In the genomic region with DNA sequence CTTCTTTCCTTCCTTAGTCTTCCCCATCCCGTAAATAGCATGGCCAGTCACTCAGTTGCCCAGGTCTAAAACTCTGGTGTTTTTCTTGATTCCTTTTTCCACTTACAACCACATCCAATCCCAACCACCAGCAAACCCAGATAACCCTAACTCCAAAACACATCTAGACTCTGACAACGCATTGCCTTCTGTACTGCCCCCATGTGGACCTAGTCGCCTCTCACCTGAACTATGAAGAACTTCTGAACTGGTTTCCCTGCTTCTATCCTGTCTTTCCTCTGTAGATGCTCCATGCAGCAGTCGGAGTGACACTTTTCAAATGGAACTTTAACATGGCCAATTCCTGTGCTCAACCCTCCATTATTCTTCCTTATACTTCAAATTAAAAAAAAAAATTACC, we compare ENCODE assay signal across 15 cellular contexts. TPM values are rescaled to one million over a fixed set of nuclear protein-coding genes. Genes with fewer than 3 reads are reported as not detected.
DNase-seq lines count a peak whose midpoint lies in the region; ATAC-seq, FAIRE-seq and TF ChIP-seq lines count a peak whose summit lies in the region.
"Had no signal": no experiment of that assay in that cellular context is flagged by ENCODE, and none has a peak within 500 bp of the region (broad histone marks: within the 10 kb centered on the region; RNA-seq: fewer than 3 reads in every experiment).

No MANE protein-coding gene starts in this region.

- TF ChIP-seq POLR2A in H1 (IDR thresholded peaks at IDR 0.05; ENCODE audit: control extremely low read depth in 1 of 2, low read depth in 2 of 2, low read length in 2 of 2), result no peak

- no peaks in the 10 kb centered on the region; the same call in 1 of the 2 replicates for H3K79me1 ChIP-seq in H1 (ENCODE audit: low read depth, low read length)

- H2BK120ac ChIP-seq in H1 (replicated peaks; ENCODE audit: low read depth, low read length), result no peak overlapping the region

- H3K9me2 ChIP-seq in Loucy (replicated peaks; ENCODE audit: low read depth, low read length), result no peaks in the 10 kb centered on the region

- H3K27me3 ChIP-seq in Loucy (ENCODE audit: insufficient read depth, low read length, poor library complexity, severe bottlenecking) (no peaks in the 10 kb centered on the region), H1 (replicated peaks in 1 of 4; ENCODE audit: control insufficient read depth in 3 of 4, extremely low read depth in 1 of 4, insufficient read depth in 3 of 4, low read length in 3 of 4) (no peaks in the 10 kb centered on the region)
- H3K27me3 ChIP-seq: BE2C had no signal

- H3K36me3 ChIP-seq in Loucy (ENCODE audit: insufficient read depth, low read length) (no peaks in the 10 kb centered on the region), H1 (ENCODE audit: control insufficient read depth in 2 of 4, insufficient read depth in 4 of 4, low read length in 3 of 4) (no peaks in the 10 kb centered on the region)
- H3K36me3 ChIP-seq: BE2C had no signal

- H4K20me1 ChIP-seq in Loucy (ENCODE audit: insufficient read depth, low read length, poor library complexity, severe bottlenecking) (no peaks in the 10 kb centered on the region), H1 (replicated peaks in 1 of 2; ENCODE audit: control insufficient read depth in 1 of 2, insufficient read depth in 2 of 2, low read length in 2 of 2) (peaks cover 0 to 3% of the 10 kb centered on the region in 2 experiments)

- peaks cover 26% of the 10 kb centered on the region for H3K9me3 Mint-ChIP-seq in WTC11

- H3K9ac ChIP-seq in Loucy (ENCODE audit: low read depth, low read length, poor library complexity, severe bottlenecking) (no peak overlapping the region), H1 (replicated peaks in 1 of 4; ENCODE audit: extremely low read depth in 1 of 4, low read depth in 3 of 4, low read length in 3 of 4) (no peak overlapping the region)

- no peak overlapping the region for H2BK5ac ChIP-seq in H1 (ENCODE audit: low read depth, low read length)

- H3K4me1 ChIP-seq in Loucy (ENCODE audit: insufficient read depth, low read length, poor library complexity, severe bottlenecking) (no peaks in the 10 kb centered on the region), H1 (replicated peaks in 1 of 4; ENCODE audit: control insufficient read depth in 3 of 4, insufficient read depth in 4 of 4, low read length in 3 of 4) (peaks cover 0 to 7% (median 2%) of the 10 kb centered on the region in 4 experiments; a peak in 2 of 7 replicates)
- H3K4me1 ChIP-seq: BE2C had no signal

- peaks cover 30% of the 10 kb centered on the region for H3K4me1 Mint-ChIP-seq in WTC11
- H3K4me1 Mint-ChIP-seq: CD4-positive, alpha-beta memory T cell had no signal

- no peaks in the 10 kb centered on the region for H3K9me3 ChIP-seq in Loucy (ENCODE audit: insufficient read depth, low read depth, low read length)
- H3K9me3 ChIP-seq in H1 (ENCODE audit: insufficient read depth in 2 of 2, low read depth in 1 of 2, low read length in 1 of 2), result peaks cover 3 to 5% of the 10 kb centered on the region in 2 experiments; a peak in 2 of 4 replicates
- H3K9me3 ChIP-seq: BE2C had no signal

- H4K8ac ChIP-seq in H1 (ENCODE audit: extremely low read depth, insufficient read depth, low read length), result no peak overlapping the region

- no peaks in the 10 kb centered on the region for H3F3A ChIP-seq in Loucy (ENCODE audit: low read depth)

- no peak for TF ChIP-seq EP300 in H1 (IDR thresholded peaks at IDR 0.05; ENCODE audit: borderline replicate concordance in 1 of 2, low read depth in 2 of 2, low read length in 2 of 2)

- POLR2A ChIA-PET in WTC11 (lab: Charles Lee) (no interaction called here), H1 (lab: Charles Lee; ENCODE audit: partially characterized antibody) (interaction anchor here (1.7 kb wide), 1 partner anchor 10 kb away, joined by 6 read pairs; no protein-coding TSS in a partner anchor)

- H3K4me2 ChIP-seq in Loucy (ENCODE audit: low read depth, low read length, poor library complexity, severe bottlenecking) (no peak overlapping the region), H1 (ENCODE audit: insufficient read depth in 1 of 2, low read depth in 2 of 2, low read length in 2 of 2) (no peak overlapping the region)
- H3K4me2 ChIP-seq: A549 had no signal

- H3K56ac ChIP-seq in H1 (replicated peaks; ENCODE audit: insufficient read length, low read depth, low read length), result no peak overlapping the region

- no peaks in the 10 kb centered on the region; the same call in 1 of the 2 replicates for H3K23me2 ChIP-seq in H1 (ENCODE audit: low read depth, low read length)

- H3K36me3 Mint-ChIP-seq in WTC11, result peaks cover 19% of the 10 kb centered on the region
- H3K36me3 Mint-ChIP-seq: CD4-positive, alpha-beta memory T cell had no signal

- CTCF ChIA-PET in WTC11 (lab: Charles Lee), result interaction anchor here (1.1 kb wide), 1 partner anchor 11 kb away, joined by 3 read pairs; no protein-coding TSS in a partner anchor
- CTCF ChIA-PET in H1 (lab: Charles Lee; ENCODE audit: partially characterized antibody), result interaction anchor here (1.1 to 1.6 kb wide), 3 partner anchors 9 to 297 kb away, joined by 3 to 4 read pairs (median 3); no protein-coding TSS in a partner anchor

- no peak overlapping the region for H3K4ac ChIP-seq in H1 (replicated peaks; ENCODE audit: insufficient read length, low read depth, low read length)

- no peak overlapping the region for H3K27ac Mint-ChIP-seq in WTC11
- H3K27ac Mint-ChIP-seq: CD4-positive, alpha-beta memory T cell had no signal

- 92% methylated on average over 4 of the region's 4 CpGs; no CpG with 5 or more reads in 1 of the 2 experiments for WGBS in H1 (ENCODE audit: extremely low coverage in 1 of 2, insufficient coverage in 1 of 2, insufficient read length in 1 of 2, insufficient replicate concordance in 2 of 2, low coverage in 1 of 2, low lambda C conversion rate in 2 of 2, missing lambda C conversion rate in 1 of 2), 2 experiments

- H2AFZ ChIP-seq in Loucy (ENCODE audit: low read length) (no peak overlapping the region), H1 (ENCODE audit: low read length) (no peak overlapping the region)

- no peak overlapping the region for H3K18ac ChIP-seq in H1 (ENCODE audit: extremely low read depth, low read length)

- no peak for FAIRE-seq in H1 (lab: Jason Lieb, UNC)
- FAIRE-seq: A549, GM12891, H54 had no signal

- no peak overlapping the region for H2BK15ac ChIP-seq in H1 (ENCODE audit: low read length)

- ATAC-seq in WTC11, result peak; percentile 48
- no peak for ATAC-seq in HG02973 (IDR thresholded peaks at IDR 0.05; ENCODE audit: unreplicated experiment)
- no peak for ATAC-seq in GM21825 (IDR thresholded peaks at IDR 0.05; ENCODE audit: unreplicated experiment)
- ATAC-seq: A549 had no signal

- H3K4me3 ChIP-seq in Loucy (ENCODE audit: low read length, poor library complexity, severe bottlenecking) (no peak overlapping the region), H1 (ENCODE audit: extremely low read depth in 1 of 4, insufficient read depth in 2 of 4, low read depth in 3 of 4, low read length in 4 of 4) (no peak overlapping the region)
- H3K4me3 ChIP-seq: A549 had no signal

- TF ChIP-seq RAD21 in H1 (IDR thresholded peaks at IDR 0.05 in 1 of 2, conservative IDR thresholded peaks at IDR 0.05 in 1 of 2; ENCODE audit: low read depth in 2 of 2, low read length in 2 of 2), result peak; percentile 8 to 50; a peak in 2 of 4 replicates

- no peak for DNase-seq in WTC11 (ENCODE audit: low spot score)
- no peak for DNase-seq in H1 (ENCODE audit: low read depth in 1 of 2, low spot score in 2 of 2)
- DNase-seq in stimulated activated naive CD4-positive, alpha-beta T cell (lab: John Stamatoyannopoulos, UW), result no peak
- no peak for DNase-seq in NOMO-1 (lab: John Stamatoyannopoulos, UW; ENCODE audit: unreplicated experiment in 2 of 2)
- DNase-seq: BE2C; CD4-positive, alpha-beta memory T cell; DMS79 had no signal

- H3K23ac ChIP-seq in H1 (ENCODE audit: insufficient read length), result no peak overlapping the region

- no peak overlapping the region for H3K14ac ChIP-seq in H1 (ENCODE audit: insufficient read length)

- no peak overlapping the region for H3K4me3 Mint-ChIP-seq in WTC11

- no peak overlapping the region for H2BK20ac ChIP-seq in H1 (ENCODE audit: low read length)

- peak; percentile 29; the same call in 1 of the 2 replicates for TF ChIP-seq CTCF in Loucy (conservative IDR thresholded peaks at IDR 0.05; ENCODE audit: low read length)
- no peak for TF ChIP-seq CTCF in WTC11 (IDR thresholded peaks at IDR 0.05)
- peak; percentile 10 to 42 (median 22); a peak in 3 of 4 replicates for TF ChIP-seq CTCF in H1 (IDR thresholded peaks at IDR 0.05; ENCODE audit: control extremely low read depth in 1 of 3, insufficient read depth in 1 of 3, low read depth in 1 of 3, low read length in 3 of 3)

- H3K27me3 Mint-ChIP-seq in WTC11 (ENCODE audit: low read depth), result no peaks in the 10 kb centered on the region

- H2AK5ac ChIP-seq in H1 (ENCODE audit: low read depth, low read length), result no peak overlapping the region

- no peak overlapping the region for H4K5ac ChIP-seq in H1 (ENCODE audit: insufficient read length, low read depth, low read length)

- H2BK12ac ChIP-seq in H1 (ENCODE audit: low read depth, low read length), result no peak overlapping the region

- H3K79me2 ChIP-seq in Loucy (ENCODE audit: insufficient read depth, low read length) (no peaks in the 10 kb centered on the region), H1 (ENCODE audit: control insufficient read depth in 1 of 2, insufficient read depth in 2 of 2, low read length in 2 of 2) (0 out of 4 replicates have a peak, but pooled peaks cover 0 to 5% of the 10 kb centered on the region in 2 experiments)

- H4K91ac ChIP-seq in H1 (replicated peaks; ENCODE audit: insufficient read length, low read length), result no peak overlapping the region

- H3K27ac ChIP-seq in H1 (ENCODE audit: low read depth, low read length), result no peak overlapping the region
- H3K27ac ChIP-seq: A549, C4-2B had no signal

TF ChIP-seq in WTC11, 78 proteins besides CTCF, POLR2A, EP300 and RAD21 (continues in another document):
- no peak for TF ChIP-seq CREB1 (CRISPR knock-in tag; IDR thresholded peaks at IDR 0.05)

TF ChIP-seq in H1, 55 proteins besides CTCF, POLR2A, EP300 and RAD21:
- no peak for TF ChIP-seq SRF (IDR thresholded peaks at IDR 0.05; ENCODE audit: low read depth, low read length)
- TF ChIP-seq BRCA1 (IDR thresholded peaks at IDR 0.05; ENCODE audit: low read depth, low read length), result no peak

RNA-seq across cellular contexts. Expression of gene ST6GAL2, which starts 26.5 kb away (rescaled TPM):
- 7.5 to 11.0 TPM (median 8.6 TPM) in 3 replicates for total RNA-seq in WTC11 (2021)
- 16.2 and 17.5 TPM in 2 replicates for total RNA-seq in H1 (2021; fragmentation: NEBNext Ultra II Directional; extraction: Animal tissue kit (Norgen Biotek cat#: 25700))
- 2.7 and 4.5 TPM in 2 replicates for polyA plus RNA-seq in H1 (2011; rRNA removed)
- polyA plus RNA-seq in H1 (2011; cell fraction: cytosol; rRNA removed), result 3.1 TPM
- polyA plus RNA-seq in H1 (2011; cell fraction: nucleus; rRNA removed), result 6.3 TPM
- 2.9 to 6.3 TPM (median 3.7 TPM) in 4 replicates for polyA plus RNA-seq in H1 (2012, experiment 1 of 2)
- polyA plus RNA-seq in H1 (2012, experiment 2 of 2), result 0.70 TPM
- 11.5 TPM for polyA plus RNA-seq in H1 (2013, experiment 1 of 2)
- polyA plus RNA-seq in H1 (2013, experiment 2 of 2), result 12.6 TPM
- 6.8 and 9.6 TPM in 2 replicates for polyA minus RNA-seq in H1 (2011; rRNA and poly(A)+ RNA removed)
- polyA minus RNA-seq in H1 (2011; cell fraction: cytosol; rRNA and poly(A)+ RNA removed), result 24.4 TPM
- polyA minus RNA-seq in H1 (2011; cell fraction: nucleus; rRNA and poly(A)+ RNA removed), result 10.9 TPM
- total RNA-seq: CD4-positive, alpha-beta memory T cell; G401 had no signal
- polyA plus RNA-seq: CD4-positive, alpha-beta memory T cell had no signal
